Comparison of ENCODE assay signal across 1 cellular context in genomic region chr17:75904749-75905521, GRCh38.
TF ChIP-seq lines count a peak whose summit lies in the region.

TSS of gene MRPL38 (minus strand) at chr17:75904884. CDS start at chr17:75904875, 9 bp downstream.

TF ChIP-seq in HepG2, 621 proteins besides CTCF, POLR2A, EP300 and RAD21 (continued from another document and continues in another):
- TF ChIP-seq STAT6 (CRISPR knock-in tag; IDR thresholded peaks at IDR 0.05; ENCODE audit: borderline replicate concordance) (peak; percentile 96; the same call in 1 of the 2 replicates), ZBTB7B (CRISPR knock-in tag; IDR thresholded peaks at IDR 0.05) (peak; percentile 92), ZNF792 (CRISPR knock-in tag; IDR thresholded peaks at IDR 0.05) (peak; percentile 97), PAF1 (CRISPR knock-in tag; IDR thresholded peaks at IDR 0.05) (no peak), CHD2 (IDR thresholded peaks at IDR 0.05; ENCODE audit: low read depth, low read length) (no peak; the same call in 1 of the 2 replicates), TBX2 (CRISPR knock-in tag; IDR thresholded peaks at IDR 0.05; ENCODE audit: borderline replicate concordance) (peak; percentile 95), SALL1 (CRISPR knock-in tag; IDR thresholded peaks at IDR 0.05) (peak; percentile 98), RBM39 (IDR thresholded peaks at IDR 0.05; ENCODE audit: low read depth, low read length, poor library complexity, severe bottlenecking) (peak; percentile 45), ELK4 (CRISPR knock-in tag; IDR thresholded peaks at IDR 0.05; ENCODE audit: borderline replicate concordance) (peak; percentile 5; the same call in 1 of the 2 replicates), ZNF781 (CRISPR knock-in tag; IDR thresholded peaks at IDR 0.05; ENCODE audit: borderline replicate concordance, not compliant biosample characterization) (no peak), ZNF589 (CRISPR knock-in tag; conservative IDR thresholded peaks at IDR 0.05) (peak; percentile 91; the same call in 1 of the 2 replicates), DR1 (CRISPR knock-in tag; IDR thresholded peaks at IDR 0.05) (peak; percentile 92), ZNF563 (CRISPR knock-in tag; IDR thresholded peaks at IDR 0.05) (peak; percentile 85; the same call in 1 of the 2 replicates), ZNF510 (CRISPR knock-in tag; IDR thresholded peaks at IDR 0.05; ENCODE audit: low read depth) (no peak), HOXA5 (CRISPR knock-in tag; IDR thresholded peaks at IDR 0.05) (peak; percentile 94), ZNF770 (CRISPR knock-in tag; IDR thresholded peaks at IDR 0.05) (peak; percentile 94), ZFP36L2 (CRISPR knock-in tag; IDR thresholded peaks at IDR 0.05) (no peak; the same call in 1 of the 2 replicates), DPF2 (CRISPR knock-in tag; IDR thresholded peaks at IDR 0.05; ENCODE audit: borderline replicate concordance, low read depth) (0 out of 2 replicates have a peak, but pooled peaks have one; percentile 58), TBX3 (IDR thresholded peaks at IDR 0.05; ENCODE audit: borderline replicate concordance) (no peak; the same call in 1 of the 2 replicates), HOXA7 (CRISPR knock-in tag; IDR thresholded peaks at IDR 0.05) (no peak), ZNF841 (CRISPR knock-in tag; IDR thresholded peaks at IDR 0.05; ENCODE audit: borderline replicate concordance) (0 out of 2 replicates have a peak, but pooled peaks have one; percentile 58), E2F1 (CRISPR knock-in tag; IDR thresholded peaks at IDR 0.05) (peak; percentile 91), ZNF776 (CRISPR knock-in tag; IDR thresholded peaks at IDR 0.05) (peak; percentile 94), ZNF367 (CRISPR knock-in tag; IDR thresholded peaks at IDR 0.05; ENCODE audit: borderline replicate concordance) (peak; percentile 17; the same call in 1 of the 2 replicates), ZNF496 (CRISPR knock-in tag; IDR thresholded peaks at IDR 0.05; ENCODE audit: insufficient replicate concordance) (no peak), ZNF207 (IDR thresholded peaks at IDR 0.05; ENCODE audit: borderline replicate concordance) (no peak), SPEN (CRISPR knock-in tag; IDR thresholded peaks at IDR 0.05; ENCODE audit: low read depth) (peak; percentile 98), MBD4 (IDR thresholded peaks at IDR 0.05; ENCODE audit: borderline replicate concordance, low read length) (no peak), ATF7-NPFF (CRISPR knock-in tag; IDR thresholded peaks at IDR 0.05; ENCODE audit: low read depth) (peak; percentile 79), ZNF772 (CRISPR knock-in tag; IDR thresholded peaks at IDR 0.05) (peak; percentile 99), ZBTB8A (CRISPR knock-in tag; IDR thresholded peaks at IDR 0.05; ENCODE audit: borderline replicate concordance, low read depth) (peak; percentile 85; the same call in 1 of the 2 replicates), AHR (CRISPR knock-in tag; IDR thresholded peaks at IDR 0.05) (peak; percentile 63), ZNF567 (CRISPR knock-in tag; IDR thresholded peaks at IDR 0.05; ENCODE audit: borderline replicate concordance) (peak; percentile 82; the same call in 1 of the 2 replicates), HOXA3 (CRISPR knock-in tag; IDR thresholded peaks at IDR 0.05) (peak; percentile 93), FUBP1 (CRISPR knock-in tag; IDR thresholded peaks at IDR 0.05; ENCODE audit: borderline replicate concordance) (0 out of 2 replicates have a peak, but pooled peaks have one; percentile 84), ZFP62 (CRISPR knock-in tag; IDR thresholded peaks at IDR 0.05) (no peak), ZNF780A (CRISPR knock-in tag; IDR thresholded peaks at IDR 0.05) (0 out of 2 replicates have a peak, but pooled peaks have one; percentile 88), SMYD3 (CRISPR knock-in tag; IDR thresholded peaks at IDR 0.05) (peak; percentile 95), FLYWCH1 (CRISPR knock-in tag; IDR thresholded peaks at IDR 0.05) (no peak; the same call in 1 of the 2 replicates), TAF15 (IDR thresholded peaks at IDR 0.05; ENCODE audit: low read depth, low read length, poor library complexity, severe bottlenecking) (no peak)
- TF ChIP-seq, protein P1, sequence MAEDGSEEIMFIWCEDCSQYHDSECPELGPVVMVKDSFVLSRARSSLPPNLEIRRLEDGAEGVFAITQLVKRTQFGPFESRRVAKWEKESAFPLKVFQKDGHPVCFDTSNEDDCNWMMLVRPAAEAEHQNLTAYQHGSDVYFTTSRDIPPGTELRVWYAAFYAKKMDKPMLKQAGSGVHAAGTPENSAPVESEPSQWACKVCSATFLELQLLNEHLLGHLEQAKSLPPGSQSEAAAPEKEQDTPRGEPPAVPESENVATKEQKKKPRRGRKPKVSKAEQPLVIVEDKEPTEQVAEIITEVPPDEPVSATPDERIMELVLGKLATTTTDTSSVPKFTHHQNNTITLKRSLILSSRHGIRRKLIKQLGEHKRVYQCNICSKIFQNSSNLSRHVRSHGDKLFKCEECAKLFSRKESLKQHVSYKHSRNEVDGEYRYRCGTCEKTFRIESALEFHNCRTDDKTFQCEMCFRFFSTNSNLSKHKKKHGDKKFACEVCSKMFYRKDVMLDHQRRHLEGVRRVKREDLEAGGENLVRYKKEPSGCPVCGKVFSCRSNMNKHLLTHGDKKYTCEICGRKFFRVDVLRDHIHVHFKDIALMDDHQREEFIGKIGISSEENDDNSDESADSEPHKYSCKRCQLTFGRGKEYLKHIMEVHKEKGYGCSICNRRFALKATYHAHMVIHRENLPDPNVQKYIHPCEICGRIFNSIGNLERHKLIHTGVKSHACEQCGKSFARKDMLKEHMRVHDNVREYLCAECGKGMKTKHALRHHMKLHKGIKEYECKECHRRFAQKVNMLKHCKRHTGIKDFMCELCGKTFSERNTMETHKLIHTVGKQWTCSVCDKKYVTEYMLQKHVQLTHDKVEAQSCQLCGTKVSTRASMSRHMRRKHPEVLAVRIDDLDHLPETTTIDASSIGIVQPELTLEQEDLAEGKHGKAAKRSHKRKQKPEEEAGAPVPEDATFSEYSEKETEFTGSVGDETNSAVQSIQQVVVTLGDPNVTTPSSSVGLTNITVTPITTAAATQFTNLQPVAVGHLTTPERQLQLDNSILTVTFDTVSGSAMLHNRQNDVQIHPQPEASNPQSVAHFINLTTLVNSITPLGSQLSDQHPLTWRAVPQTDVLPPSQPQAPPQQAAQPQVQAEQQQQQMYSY (CRISPR knock-in tag; IDR thresholded peaks at IDR 0.05), result peak; percentile 62; the same call in 1 of the 2 replicates
- TF ChIP-seq, protein P2, sequence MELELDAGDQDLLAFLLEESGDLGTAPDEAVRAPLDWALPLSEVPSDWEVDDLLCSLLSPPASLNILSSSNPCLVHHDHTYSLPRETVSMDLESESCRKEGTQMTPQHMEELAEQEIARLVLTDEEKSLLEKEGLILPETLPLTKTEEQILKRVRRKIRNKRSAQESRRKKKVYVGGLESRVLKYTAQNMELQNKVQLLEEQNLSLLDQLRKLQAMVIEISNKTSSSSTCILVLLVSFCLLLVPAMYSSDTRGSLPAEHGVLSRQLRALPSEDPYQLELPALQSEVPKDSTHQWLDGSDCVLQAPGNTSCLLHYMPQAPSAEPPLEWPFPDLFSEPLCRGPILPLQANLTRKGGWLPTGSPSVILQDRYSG (CRISPR knock-in tag; IDR thresholded peaks at IDR 0.05), result peak; percentile 75
- TF ChIP-seq, protein P3, sequence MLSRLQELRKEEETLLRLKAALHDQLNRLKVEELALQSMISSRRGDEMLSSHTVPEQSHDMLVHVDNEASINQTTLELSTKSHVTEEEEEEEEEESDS (CRISPR knock-in tag; IDR thresholded peaks at IDR 0.05; ENCODE audit: borderline replicate concordance), result peak; percentile 89; the same call in 1 of the 2 replicates
- TF ChIP-seq, protein P4, sequence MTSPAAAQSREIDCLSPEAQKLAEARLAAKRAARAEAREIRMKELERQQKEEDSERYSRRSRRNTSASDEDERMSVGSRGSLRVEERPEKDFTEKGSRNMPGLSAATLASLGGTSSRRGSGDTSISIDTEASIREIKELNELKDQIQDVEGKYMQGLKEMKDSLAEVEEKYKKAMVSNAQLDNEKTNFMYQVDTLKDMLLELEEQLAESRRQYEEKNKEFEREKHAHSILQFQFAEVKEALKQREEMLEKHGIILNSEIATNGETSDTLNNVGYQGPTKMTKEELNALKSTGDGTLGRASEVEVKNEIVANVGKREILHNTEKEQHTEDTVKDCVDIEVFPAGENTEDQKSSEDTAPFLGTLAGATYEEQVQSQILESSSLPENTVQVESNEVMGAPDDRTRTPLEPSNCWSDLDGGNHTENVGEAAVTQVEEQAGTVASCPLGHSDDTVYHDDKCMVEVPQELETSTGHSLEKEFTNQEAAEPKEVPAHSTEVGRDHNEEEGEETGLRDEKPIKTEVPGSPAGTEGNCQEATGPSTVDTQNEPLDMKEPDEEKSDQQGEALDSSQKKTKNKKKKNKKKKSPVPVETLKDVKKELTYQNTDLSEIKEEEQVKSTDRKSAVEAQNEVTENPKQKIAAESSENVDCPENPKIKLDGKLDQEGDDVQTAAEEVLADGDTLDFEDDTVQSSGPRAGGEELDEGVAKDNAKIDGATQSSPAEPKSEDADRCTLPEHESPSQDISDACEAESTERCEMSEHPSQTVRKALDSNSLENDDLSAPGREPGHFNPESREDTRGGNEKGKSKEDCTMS (CRISPR knock-in tag; conservative IDR thresholded peaks at IDR 0.05), result no peak; the same call in 1 of the 2 replicates
- TF ChIP-seq, protein P5, sequence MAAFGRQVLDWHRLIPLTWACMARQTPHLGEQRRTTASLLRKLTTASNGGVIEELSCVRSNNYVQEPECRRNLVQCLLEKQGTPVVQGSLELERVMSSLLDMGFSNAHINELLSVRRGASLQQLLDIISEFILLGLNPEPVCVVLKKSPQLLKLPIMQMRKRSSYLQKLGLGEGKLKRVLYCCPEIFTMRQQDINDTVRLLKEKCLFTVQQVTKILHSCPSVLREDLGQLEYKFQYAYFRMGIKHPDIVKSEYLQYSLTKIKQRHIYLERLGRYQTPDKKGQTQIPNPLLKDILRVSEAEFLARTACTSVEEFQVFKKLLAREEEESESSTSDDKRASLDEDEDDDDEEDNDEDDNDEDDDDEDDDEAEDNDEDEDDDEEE (CRISPR knock-in tag; IDR thresholded peaks at IDR 0.05), result 0 out of 2 replicates have a peak, but pooled peaks have one; percentile 21
